27 cellular contexts compared by ENCODE assay signal in genomic region chr3:86788371-86788770, GRCh38.
"Had no signal": no experiment of that assay in that cellular context is flagged by ENCODE, and none has a peak within 500 bp of the region (broad histone marks: within the 10 kb centered on the region; RNA-seq: fewer than 3 reads in every experiment).

No MANE protein-coding gene starts in this region.

- H3K9me3 ChIP-seq: ascending aorta, neutrophil, right lobe of liver, thoracic aorta, upper lobe of left lung had no signal

- H3K4me1 Mint-ChIP-seq: activated B cell treated with CpG ODN at 0.5 μM for 24 hours; activated CD4-positive, alpha-beta T cell treated with anti-CD3 and anti-CD28 coated beads for 36 hours; activated T-helper 17 cell treated with anti-CD3 and anti-CD28 coated beads, Interleukin-2, amount 50 U/mL, for 72 hours; endodermal cell had no signal

- H3K79me2 ChIP-seq: parathyroid adenoma had no signal

- H3K4me3 ChIP-seq: ascending aorta, right lobe of liver, thoracic aorta, upper lobe of left lung had no signal

- H3K36me3 Mint-ChIP-seq: activated naive CD4-positive, alpha-beta T cell treated with anti-CD3 and anti-CD28 coated beads, Interleukin-2, amount 50 U/mL, for 72 hours had no signal

- DNase-seq: activated B cell treated with CpG ODN at 0.5 μM for 24 hours; activated CD4-positive, alpha-beta T cell treated with anti-CD3 and anti-CD28 coated beads for 36 hours; activated CD4-positive, alpha-beta T cell treated with anti-CD3 and anti-CD28 coated beads, Interleukin-2, amount 50 U/mL, for 4 hours; activated CD8-positive, alpha-beta memory T cell treated with anti-CD3 and anti-CD28 coated beads for 24 hours; activated CD8-positive, alpha-beta memory T cell treated with anti-CD3 and anti-CD28 coated beads, Interleukin-2, amount 50 U/mL, for 4 hours; activated T-cell treated with anti-CD3 and anti-CD28 coated beads, Interleukin-2, amount 50 U/mL, for 24 hours; cerebellar nuclear complex; cortex of kidney; endodermal cell; foreskin fibroblast; left cardiac atrium; midbrain; right lobe of liver; stimulated activated CD4-positive, alpha-beta T cell treated with anti-CD3 and anti-CD28 coated beads, Interleukin-2, amount 100 ng/mL, for 48 hours; stimulated activated CD8-positive, alpha-beta memory T cell treated with anti-CD3 and anti-CD28 coated beads, Interleukin-4, amount 100 ng/mL, for 48 hours; stimulated activated naive CD4-positive, alpha-beta T cell; T1000; upper lobe of left lung had no signal

- H3K4me1 ChIP-seq: parathyroid adenoma, right lobe of liver, upper lobe of left lung had no signal

- H3K9me3 Mint-ChIP-seq: activated T-helper 17 cell treated with anti-CD3 and anti-CD28 coated beads, Interleukin-2, amount 50 U/mL, for 72 hours; endodermal cell; nephron; T-helper 1 cell treated with Interleukin-12 subunit alpha and Interleukin-12 subunit beta and Interleukin-4 antibody, amounts not matched to agents 30 μg/mL and 1 μg/mL, for 36 hours had no signal

- H3K27ac Mint-ChIP-seq: activated B cell treated with CpG ODN at 0.5 μM for 24 hours; activated CD4-positive, alpha-beta T cell treated with anti-CD3 and anti-CD28 coated beads for 36 hours; activated naive CD4-positive, alpha-beta T cell treated with anti-CD3 and anti-CD28 coated beads, Interleukin-2, amount 50 U/mL, for 72 hours; activated T-cell treated with anti-CD3 and anti-CD28 coated beads, Interleukin-2, amount 50 U/mL, for 24 hours; activated T-helper 17 cell treated with anti-CD3 and anti-CD28 coated beads, Interleukin-2, amount 50 U/mL, for 72 hours; endodermal cell; nephron; T-helper 1 cell treated with Interleukin-12 subunit alpha and Interleukin-12 subunit beta and Interleukin-4 antibody, amounts not matched to agents 30 μg/mL and 1 μg/mL, for 36 hours had no signal

- H3K9ac ChIP-seq: parathyroid adenoma had no signal

- H3K36me3 ChIP-seq: ascending aorta, neutrophil, right lobe of liver, thoracic aorta, upper lobe of left lung had no signal

- H2AFZ ChIP-seq: parathyroid adenoma had no signal

- H3K27ac ChIP-seq: ascending aorta, epithelial cell of prostate, neutrophil, parathyroid adenoma, right lobe of liver, thoracic aorta, upper lobe of left lung had no signal

- H3K27me3 Mint-ChIP-seq: activated B cell treated with CpG ODN at 0.5 μM for 24 hours; activated CD4-positive, alpha-beta T cell treated with anti-CD3 and anti-CD28 coated beads for 36 hours; activated T-cell treated with anti-CD3 and anti-CD28 coated beads, Interleukin-2, amount 50 U/mL, for 24 hours; activated T-helper 17 cell treated with anti-CD3 and anti-CD28 coated beads, Interleukin-2, amount 50 U/mL, for 72 hours had no signal

- H3K4me3 Mint-ChIP-seq: activated B cell treated with CpG ODN at 0.5 μM for 24 hours; activated CD4-positive, alpha-beta T cell treated with anti-CD3 and anti-CD28 coated beads for 36 hours; activated T-cell treated with anti-CD3 and anti-CD28 coated beads, Interleukin-2, amount 50 U/mL, for 24 hours; activated T-helper 17 cell treated with anti-CD3 and anti-CD28 coated beads, Interleukin-2, amount 50 U/mL, for 72 hours; endodermal cell; nephron; T-helper 1 cell treated with Interleukin-12 subunit alpha and Interleukin-12 subunit beta and Interleukin-4 antibody, amounts not matched to agents 30 μg/mL and 1 μg/mL, for 36 hours had no signal

- H3K27me3 ChIP-seq: ascending aorta, neutrophil, right lobe of liver, upper lobe of left lung had no signal
